8 cellular contexts compared by ENCODE assay signal in the genomic region with DNA sequence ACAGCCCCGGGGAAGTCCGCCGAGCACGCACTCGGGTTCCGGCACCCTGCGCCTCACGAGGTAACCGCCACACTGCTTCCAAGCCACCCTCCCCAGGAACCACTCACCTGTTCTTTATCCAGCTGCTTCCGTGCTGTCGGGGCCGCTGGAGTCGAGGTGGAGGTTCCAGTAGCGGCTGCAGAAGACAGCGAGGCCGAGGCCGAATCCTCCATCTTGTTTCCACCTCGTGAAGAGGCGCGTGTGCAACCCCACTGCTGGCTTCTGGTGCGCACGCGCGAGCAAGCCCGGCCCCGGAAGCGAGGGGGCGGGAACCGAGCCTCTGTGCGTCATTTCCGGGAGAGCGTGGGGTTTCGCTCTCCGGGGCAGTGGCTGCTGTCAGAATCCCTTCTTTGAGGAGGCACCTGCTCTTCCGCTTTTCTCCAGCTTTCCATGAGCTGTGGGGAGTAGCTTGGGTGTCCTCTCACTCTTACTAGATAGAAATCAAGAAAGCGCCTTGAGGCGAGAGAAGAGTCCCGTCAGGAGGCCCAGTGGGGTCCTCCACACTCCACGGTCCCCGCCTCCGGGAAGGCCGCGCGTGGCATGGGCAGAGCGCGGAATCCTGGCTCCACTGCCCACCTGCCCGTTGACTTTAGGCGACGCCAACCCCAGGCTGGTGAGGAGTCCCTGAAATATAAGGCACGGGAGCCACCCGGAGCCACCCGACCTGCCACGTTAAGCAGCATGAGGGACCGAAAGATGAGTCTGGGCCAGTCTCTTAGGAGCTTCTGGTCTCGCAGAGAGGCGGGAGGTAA. TPM values are rescaled to one million over a fixed set of nuclear protein-coding genes. Genes with fewer than 3 reads are reported as not detected.
DNase-seq lines count a peak whose midpoint lies in the region; ATAC-seq, FAIRE-seq and TF ChIP-seq lines count a peak whose summit lies in the region.

A gene (minus strand): TSS at position 242 of the 791 bp plus-strand sequence. CDS start 30 bp downstream, at position 212.

- peaks cover 91% of the 10 kb centered on the region for H3K79me2 ChIP-seq in keratinocyte (ENCODE audit: control insufficient read depth, insufficient read depth, low read length)

- H3K27me3 ChIP-seq in keratinocyte (ENCODE audit: control insufficient read depth, extremely low read depth, insufficient read depth, low read length): no peaks in the 10 kb centered on the region

- H2AFZ ChIP-seq in keratinocyte (ENCODE audit: control insufficient read depth, low read length): peak within 1 kb of the TSS; percentile 96

- no peaks in the 10 kb centered on the region for H3K9me3 ChIP-seq in keratinocyte (ENCODE audit: control insufficient read depth, low read depth, low read length)

- H3K27ac ChIP-seq in keratinocyte (ENCODE audit: control insufficient read depth, insufficient read depth, low read length): peak within 1 kb of the TSS; percentile 79

- DNase-seq in AG20443 (ENCODE audit: low spot score): peak; percentile 100
- DNase-seq in NCI-H446 (lab: John Stamatoyannopoulos, UW): peak; percentile 88 to 94
- DNase-seq in activated CD4-positive, CD25-positive, alpha-beta regulatory T cell treated with anti-CD3 and anti-CD28 coated beads, Interleukin-2, amount 50 U/mL, for 16 hours (ENCODE audit: low read depth, low spot score): peak; percentile 89
- DNase-seq in central memory CD4-positive, alpha-beta T cell: peak; percentile 94
- peak; percentile 77 for DNase-seq in keratinocyte (ENCODE audit: low read depth, low spot score)
- DNase-seq in stimulated activated CD4-positive, alpha-beta T cell treated with anti-CD3 and anti-CD28 coated beads, Interleukin-12 subunit alpha, Interleukin-12 subunit beta, amount 100 ng/mL, for 48 hours (ENCODE audit: low read depth in 2 of 3, low spot score in 1 of 3): peak; percentile 86 to 94 (median 87)

- TF ChIP-seq CTCF in keratinocyte (optimal IDR thresholded peaks at IDR 0.05 in 1 of 3, IDR thresholded peaks at IDR 0.05 in 1 of 3, conservative IDR thresholded peaks at IDR 0.05 in 1 of 3; ENCODE audit: extremely low read depth in 1 of 3, insufficient read depth in 2 of 3, low read length in 3 of 3): no peak

- no peaks in the 10 kb centered on the region for H3K9me1 ChIP-seq in keratinocyte (ENCODE audit: control insufficient read depth, extremely low read depth, insufficient read depth, low read length)

- FAIRE-seq in keratinocyte (lab: Jason Lieb, UNC): no peak

- ATAC-seq in GM19043 (IDR thresholded peaks at IDR 0.05; ENCODE audit: low read depth, unreplicated experiment): peak; percentile 89
- ATAC-seq in HG03354 (IDR thresholded peaks at IDR 0.05; ENCODE audit: poor library complexity, severe bottlenecking, unreplicated experiment): peak; percentile 89

- peak within 1 kb of the TSS; percentile 88 for H3K9ac ChIP-seq in keratinocyte (ENCODE audit: control insufficient read depth, extremely low read depth, insufficient read depth, low read length)

- H3K4me2 ChIP-seq in keratinocyte (ENCODE audit: control insufficient read depth, extremely low read depth, insufficient read depth, low read depth, low read length): peak within 1 kb of the TSS; percentile 90

- H4K20me1 ChIP-seq in keratinocyte (ENCODE audit: control insufficient read depth, extremely low read depth, insufficient read depth, low read length): peaks cover 4% of the 10 kb centered on the region

- H3K4me1 ChIP-seq in keratinocyte (ENCODE audit: control insufficient read depth, extremely low read depth, insufficient read depth, low read length): peaks cover 16% of the 10 kb centered on the region

- H3K36me3 ChIP-seq in keratinocyte (ENCODE audit: control insufficient read depth in 2 of 2, extremely low read depth in 1 of 2, insufficient read depth in 2 of 2, low read length in 2 of 2): peaks cover 2 to 27% of the 10 kb centered on the region in 2 experiments

- peak within 1 kb of the TSS; percentile 92 to 99 (median 92) for H3K4me3 ChIP-seq in keratinocyte (ENCODE audit: control insufficient read depth in 2 of 3, extremely low read depth in 1 of 3, insufficient read depth in 2 of 3, low read depth in 1 of 3, low read length in 3 of 3)

- dilution Hi-C loops in keratinocyte (cut with MboI; ENCODE audit: extremely low pct_ligation_motif_present, low sequenced_read_pairs): no loop called here

RNA-seq across cellular contexts. Expression of the gene that starts here (rescaled TPM):
- polyA plus RNA-seq in keratinocyte: 84.2 to 185 TPM (median 172 TPM) in 3 replicates
- 255 TPM for polyA plus RNA-seq in keratinocyte (2011; ENCODE audit: low read depth)
- polyA plus RNA-seq in keratinocyte (2011; cell fraction: cytosol; rRNA removed): 171 and 313 TPM in 2 replicates
- polyA plus RNA-seq in keratinocyte (2011; cell fraction: nucleus; rRNA removed): 79.4 and 121 TPM in 2 replicates
- 132 and 161 TPM in 2 replicates for polyA plus RNA-seq in keratinocyte (2012; ENCODE audit: low replicate concordance)
- 7.4 to 81.4 TPM (median 39.6 TPM) in 3 replicates for polyA minus RNA-seq in keratinocyte
- 115 TPM for polyA minus RNA-seq in keratinocyte (2011; cell fraction: cytosol; rRNA and poly(A)+ RNA removed)
- polyA minus RNA-seq in keratinocyte (2011; cell fraction: nucleus; rRNA and poly(A)+ RNA removed): 18.3 and 47.7 TPM in 2 replicates

Comparison
In these comparisons a context has a peak if more than half of its experiments do, and no peak if none do; other contexts are left out.
1. Peak in every context shown above with its lines: DNase-seq, ATAC-seq, H3K4me3 ChIP-seq and H3K27ac ChIP-seq.